In the genomic region with DNA sequence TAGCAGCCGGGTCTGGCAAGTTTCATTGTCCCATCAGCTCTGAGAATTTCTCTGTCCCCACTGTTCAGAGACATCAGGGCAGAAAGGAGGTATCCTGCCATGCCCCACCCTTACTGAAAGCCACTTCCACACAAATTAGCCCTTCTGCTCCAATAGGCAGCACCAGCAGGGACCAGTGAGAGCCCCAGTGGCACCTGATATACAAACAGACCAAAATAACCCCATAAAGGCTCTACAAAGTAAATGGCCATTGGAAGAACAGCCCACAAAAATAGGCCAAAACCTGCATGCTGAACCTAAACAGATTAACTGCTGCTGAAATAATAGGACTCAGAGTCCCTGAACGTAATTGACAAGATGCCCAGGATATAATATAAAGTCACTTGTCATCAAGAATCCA, we compare ENCODE assay signal across 7 cellular contexts.
"Had no signal": no experiment of that assay in that cellular context is flagged by ENCODE, and none has a peak within 500 bp of the region (broad histone marks: within the 10 kb centered on the region; RNA-seq: fewer than 3 reads in every experiment).

No MANE protein-coding gene starts in this region.

- DNase-seq: H9, HCEC 1CT, HFFc6, KBM-7 had no signal

- H3K27ac ChIP-seq: HL-60 had no signal

- H3K4me3 ChIP-seq: GM23338 had no signal

- ATAC-seq: GM23338, HepG2 had no signal
